Comparison of ENCODE assay signal across 24 cellular contexts in the genomic region with DNA sequence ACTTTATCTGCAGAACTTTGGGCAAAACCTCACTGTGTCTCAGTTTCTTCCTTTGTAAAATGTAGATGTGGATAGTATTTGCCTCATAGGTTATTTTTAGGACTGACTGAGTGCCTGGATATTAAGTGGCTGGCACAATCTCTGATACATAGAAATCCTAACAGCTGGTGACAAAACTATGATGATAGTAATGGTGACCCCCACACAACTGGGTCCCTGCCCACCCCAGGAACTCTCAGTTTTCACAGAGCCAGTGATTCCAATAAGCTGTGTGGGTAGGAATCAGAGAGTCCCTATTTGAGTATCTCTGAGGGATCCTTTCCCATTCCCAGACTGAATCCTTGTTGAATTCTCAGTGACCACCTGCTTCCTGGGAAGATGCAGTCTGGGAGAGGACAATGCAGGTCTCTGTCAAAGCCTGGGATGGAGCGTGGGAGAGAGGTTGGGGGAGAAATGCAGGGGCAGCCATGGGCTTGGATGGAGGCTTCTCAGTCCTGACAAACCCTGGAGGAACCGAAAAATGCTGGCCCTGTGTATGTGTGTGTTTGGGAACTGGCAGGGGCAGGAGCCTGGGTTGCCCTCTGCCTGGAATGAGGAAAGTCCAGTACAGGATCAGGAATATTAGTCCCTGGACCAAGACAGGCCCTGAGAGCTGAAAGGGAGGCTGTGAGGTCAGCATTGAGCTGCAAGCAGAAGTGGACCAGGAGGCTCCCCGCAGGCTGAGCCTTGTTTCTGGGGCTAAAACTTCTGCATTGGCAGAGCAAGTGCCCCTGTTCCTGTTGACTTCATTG. TPM values are rescaled to one million over a fixed set of nuclear protein-coding genes. Genes with fewer than 3 reads are reported as not detected.
DNase-seq lines count a peak whose midpoint lies in the region; ATAC-seq and TF ChIP-seq lines count a peak whose summit lies in the region.
"Had no signal": no experiment of that assay in that cellular context is flagged by ENCODE, and none has a peak within 500 bp of the region (broad histone marks: within the 10 kb centered on the region; RNA-seq: fewer than 3 reads in every experiment).

No MANE protein-coding gene starts in this region.

- peak overlapping the region; percentile 13 to 88 (median 50); a peak in 20 of 22 replicates for H3K4me2 ChIP-seq in BLaER1 treated with 17β-estradiol and CSF1 and Interleukin-3, amounts not matched to agents 10 nM and 100 nM

- no peaks in the 10 kb centered on the region for H3K27me3 ChIP-seq in BLaER1 treated with 17β-estradiol and CSF1 and Interleukin-3, amounts not matched to agents 10 nM and 100 nM
- H3K27me3 ChIP-seq in right atrium auricular region (no peaks in the 10 kb centered on the region), sigmoid colon (peaks cover 11 to 27% (median 22%) of the 10 kb centered on the region in 3 donors)

- H3K9me3 ChIP-seq in BLaER1 treated with 17β-estradiol and CSF1 and Interleukin-3, amounts not matched to agents 10 nM and 100 nM (replicated peaks in 1 of 11): no peaks in the 10 kb centered on the region
- H3K9me3 ChIP-seq in right atrium auricular region (no peaks in the 10 kb centered on the region), sigmoid colon (no peaks in the 10 kb centered on the region)
- H3K9me3 ChIP-seq: gastroesophageal sphincter, suprapubic skin had no signal

- H4K20me1 ChIP-seq in BLaER1 treated with 17β-estradiol and CSF1 and Interleukin-3, amounts not matched to agents 10 nM and 100 nM: no peaks in the 10 kb centered on the region

- TF ChIP-seq EP300 in sigmoid colon (IDR thresholded peaks at IDR 0.05): no peak

- in situ Hi-C loops in SK-MEL-5 (cut with HindIII; ENCODE audit: low pct_unique_long_range_greater_than_20kb, low sequenced_read_pairs): no loop called here

- no peak overlapping the region for H3K27ac ChIP-seq in BLaER1 treated with 17β-estradiol and CSF1 and Interleukin-3, amounts not matched to agents 10 nM and 100 nM
- H3K27ac ChIP-seq in right atrium auricular region (no peak overlapping the region), sigmoid colon (no peak overlapping the region)
- H3K27ac ChIP-seq: cardiac muscle cell, suprapubic skin had no signal

- intact Hi-C loops in sigmoid colon (cut with DNase I): no loop called here

- DNase-seq in SK-MEL-5 (ENCODE audit: low read depth, low spot score) (peak; percentile 52), right atrium auricular region (ENCODE audit: low spot score) (peak; percentile 55), sigmoid colon (peak; percentile 54), NCI-H526 treated with DMSO at 0.1 percent for 48 hours (lab: John Stamatoyannopoulos, UW) (no peak), SIG-M5 treated with dmso at 0.1 percent for 504 hours (lab: John Stamatoyannopoulos, UW; ENCODE audit: unreplicated experiment) (no peak)
- DNase-seq: activated CD4-positive, alpha-beta T cell treated with anti-CD3 and anti-CD28 coated beads, Interleukin-2, amount 50 U/mL, for 1 hour; activated naive CD4-positive, alpha-beta T cell; DMS 273 treated with DMSO at 0.1 percent for 48 hours; NCI-H1417; NCI-H2107; NCI-H748 treated with DMSO at 0.1 percent for 48 hours; OCI-M1; retina; SHP77; stimulated activated CD4-positive, alpha-beta T cell treated with anti-CD3 and anti-CD28 coated beads, Interleukin-15, amount 100 ng/mL, for 24 hours; T-helper 1 cell had no signal

- H3K4me3 ChIP-seq in BLaER1 treated with 17β-estradiol and CSF1 and Interleukin-3, amounts not matched to agents 10 nM and 100 nM: no peak overlapping the region
- H3K4me3 ChIP-seq in right atrium auricular region: no peak overlapping the region
- H3K4me3 ChIP-seq in sigmoid colon: no peak overlapping the region
- H3K4me3 ChIP-seq: cardiac muscle cell, gastroesophageal sphincter, suprapubic skin had no signal

- 89 to 91% methylated on average over 3 of the region's 3 CpGs for WGBS in sigmoid colon, 2 donors

- H3K36me3 ChIP-seq in BLaER1 treated with 17β-estradiol and CSF1 and Interleukin-3, amounts not matched to agents 10 nM and 100 nM: no peaks in the 10 kb centered on the region
- H3K36me3 ChIP-seq in right atrium auricular region (no peaks in the 10 kb centered on the region), sigmoid colon (no peaks in the 10 kb centered on the region)
- H3K36me3 ChIP-seq: cardiac muscle cell, gastroesophageal sphincter, suprapubic skin had no signal

- TF ChIP-seq CTCF in right atrium auricular region (IDR thresholded peaks at IDR 0.05) (no peak), sigmoid colon (IDR thresholded peaks at IDR 0.05) (no peak)

- H3K9ac ChIP-seq in BLaER1 treated with 17β-estradiol and CSF1 and Interleukin-3, amounts not matched to agents 10 nM and 100 nM: no peak overlapping the region

- peaks cover 49 to 57% (median 52%) of the 10 kb centered on the region in 10 experiments for H3K4me1 ChIP-seq in BLaER1 treated with 17β-estradiol and CSF1 and Interleukin-3, amounts not matched to agents 10 nM and 100 nM
- H3K4me1 ChIP-seq in right atrium auricular region: peaks cover 0 to 39% of the 10 kb centered on the region in 2 donors
- H3K4me1 ChIP-seq in sigmoid colon: peaks cover 0 to 7% (median 6%) of the 10 kb centered on the region in 4 donors

- no peak for ATAC-seq in HG03439 (IDR thresholded peaks at IDR 0.05; ENCODE audit: unreplicated experiment)
- no peak for ATAC-seq in GM19328 (IDR thresholded peaks at IDR 0.05; ENCODE audit: unreplicated experiment)
- ATAC-seq: gastroesophageal sphincter had no signal

- no peak for TF ChIP-seq POLR2A in sigmoid colon (IDR thresholded peaks at IDR 0.05)

RNA-seq across cellular contexts. Expression of gene P2RY6, which starts 6.1 kb away (rescaled TPM):
- total RNA-seq in SK-MEL-5 (2014; rRNA removed; shearing (Covaris generic)): not detected in 2 replicates
- polyA plus RNA-seq in SK-MEL-5 (2015; cell fraction: cytosol; rRNA removed): not detected in 2 replicates
- polyA plus RNA-seq in SK-MEL-5 (2015; cell fraction: nucleus; rRNA removed): not detected in 2 replicates
- 1 to 10 TPM in 1 of 2 donors, under 1 TPM in 1; 0.19 to 1.9 TPM for total RNA-seq in right atrium auricular region
- 1 to 10 TPM in 3 of 4 donors, not detected in 1; 1.2 to 2.6 (median 2.5) TPM for total RNA-seq in sigmoid colon
- polyA plus RNA-seq in sigmoid colon: 1 to 10 TPM; 2.4 to 5.5 (median 2.5) TPM
- total RNA-seq: MCF 10A had no signal
- polyA plus RNA-seq: cardiac muscle cell, IgD-negative memory B cell had no signal

RNA-seq across cellular contexts. Expression of gene ARHGEF17, which starts 42.0 kb away (rescaled TPM):
- total RNA-seq in SK-MEL-5 (2014; rRNA removed; shearing (Covaris generic)): 1.1 and 1.5 TPM in 2 replicates
- 5.2 and 7.0 TPM in 2 replicates for polyA plus RNA-seq in SK-MEL-5 (2015; cell fraction: cytosol; rRNA removed)
- polyA plus RNA-seq in SK-MEL-5 (2015; cell fraction: nucleus; rRNA removed): 19.2 and 24.5 TPM in 2 replicates
- total RNA-seq in right atrium auricular region (10 to 100 TPM; 41.6 to 59.9 TPM), sigmoid colon (100 to 1,000 TPM in 1 of 4 donors, 10 to 100 TPM in 3; 38.2 to 104 (median 66.9) TPM)
- polyA plus RNA-seq in sigmoid colon: 10 to 100 TPM in 1 of 3 donors, 1 to 10 TPM in 2; 1.8 to 15.9 (median 2.4) TPM
- polyA plus RNA-seq: IgD-negative memory B cell had no signal

RNA-seq across cellular contexts. Expression of gene P2RY2, which starts 48.0 kb away (rescaled TPM):
- total RNA-seq in SK-MEL-5 (2014; rRNA removed; shearing (Covaris generic)): 0.05 TPM in 1 of 2 replicates, not detected in the other
- 0.06 and 0.48 TPM in 2 replicates for polyA plus RNA-seq in SK-MEL-5 (2015; cell fraction: cytosol; rRNA removed)
- polyA plus RNA-seq in SK-MEL-5 (2015; cell fraction: nucleus; rRNA removed): 0.16 TPM in 1 of 2 replicates, not detected in the other
- total RNA-seq in right atrium auricular region (10 to 100 TPM in 1 of 2 donors, 1 to 10 TPM in 1; 9.5 to 14.7 TPM), sigmoid colon (under 1 TPM in 1 of 4 donors, not detected in 3; 0.16 TPM)
- 1 to 10 TPM; 3.0 to 6.2 (median 4.2) TPM for polyA plus RNA-seq in sigmoid colon

Comparison
In these comparisons a context has a peak if more than half of its experiments do, and no peak if none do; other contexts are left out.
1. DNase-seq: peak in SK-MEL-5 (single experiment), right atrium auricular region (single experiment) and sigmoid colon (single experiment); none in NCI-H526 treated with DMSO at 0.1 percent for 48 hours (single experiment) and SIG-M5 treated with dmso at 0.1 percent for 504 hours (single experiment).
2. RNA of gene ARHGEF17, which starts 42.0 kb away (total RNA-seq): 38.2 to 104 TPM in sigmoid colon and 41.6 to 59.9 TPM in right atrium auricular region; 1.1 to 1.5 TPM in SK-MEL-5; every median in the first group is over 10 times any median in the second.